In genomic region chr2:238449241-238449640, GRCh38 we compare ENCODE assay signal across 13 cellular contexts. TPM values are rescaled to one million over a fixed set of nuclear protein-coding genes. Genes with fewer than 3 reads are reported as not detected.
DNase-seq lines count a peak whose midpoint lies in the region; ATAC-seq and TF ChIP-seq lines count a peak whose summit lies in the region.
"Had no signal": no experiment of that assay in that cellular context is flagged by ENCODE, and none has a peak within 500 bp of the region (broad histone marks: within the 10 kb centered on the region; RNA-seq: fewer than 3 reads in every experiment).

No MANE protein-coding gene starts in this region.

- H3K4me3 Mint-ChIP-seq in activated CD4-positive, alpha-beta T cell treated with anti-CD3 and anti-CD28 coated beads, Interleukin-2, amount 10 ng/mL, durations not matched to agents 7 days and 5 days = no peak overlapping the region
- H3K4me3 Mint-ChIP-seq in activated CD4-positive, alpha-beta T cell treated with anti-CD3 and anti-CD28 coated beads, Interleukin-2, amount 10 ng/mL, durations not matched to agents 24 days and 14 days = no peak overlapping the region
- H3K4me3 Mint-ChIP-seq in GM23338 = no peak overlapping the region

- TF ChIP-seq POLR2A in sigmoid colon (IDR thresholded peaks at IDR 0.05) = no peak

- H3K4me3 ChIP-seq in sigmoid colon = no peak overlapping the region
- H3K4me3 ChIP-seq in GM23338 = no peak overlapping the region

- CTCF ChIA-PET in activated CD4-positive, alpha-beta T cell treated with anti-CD3 and anti-CD28 coated beads, Interleukin-2, amount 10 ng/mL, durations not matched to agents 7 days and 5 days (lab: Charles Lee) = no interaction called here
- CTCF ChIA-PET in RWPE1 (lab: Yijun Ruan, JAX) = no interaction called here

- H3K79me2 ChIP-seq in GM23338 (replicated peaks; ENCODE audit: insufficient read depth) = no peaks in the 10 kb centered on the region

- H3K36me3 ChIP-seq in sigmoid colon (peaks cover 29 to 70% (median 37%) of the 10 kb centered on the region in 4 donors), GM23338 (ENCODE audit: insufficient read depth) (peaks cover 26% of the 10 kb centered on the region)

- H2AFZ ChIP-seq in GM23338 = no peak overlapping the region

- no peaks in the 10 kb centered on the region for H3K9me3 ChIP-seq in sigmoid colon

- no peak overlapping the region for H3K4me2 ChIP-seq in GM23338

- peak; percentile 4 for DNase-seq in activated CD4-positive, alpha-beta T cell treated with anti-CD3 and anti-CD28 coated beads, Interleukin-2, amount 10 ng/mL, durations not matched to agents 7 days and 5 days
- no peak for DNase-seq in activated CD4-positive, alpha-beta T cell treated with anti-CD3 and anti-CD28 coated beads, Interleukin-2, amount 10 ng/mL, durations not matched to agents 24 days and 14 days
- DNase-seq in RWPE1 (ENCODE audit: low spot score) = no peak
- DNase-seq in iPS-NIHi7 (ENCODE audit: extremely low spot score) = peak; percentile 5
- DNase-seq in sigmoid colon = peak; percentile 60
- DNase-seq in GM23338 (ENCODE audit: low spot score) = no peak
- no peak for DNase-seq in GM20000 (ENCODE audit: low spot score)
- DNase-seq: COR-L47, NCI-H1417 treated with DMSO at 0.1 percent for 48 hours, NCI-H2029 treated with DMSO at 0.1 percent for 48 hours, NCI-H524 had no signal

- no peaks in the 10 kb centered on the region for H3F3A ChIP-seq in GM23338 (replicated peaks; ENCODE audit: low read depth)

- intact Hi-C loops in activated CD4-positive, alpha-beta T cell treated with anti-CD3 and anti-CD28 coated beads, Interleukin-2, amount 10 ng/mL, durations not matched to agents 24 days and 14 days (cut with micrococcal nuclease) = no loop called here
- intact Hi-C loops in sigmoid colon (cut with DNase I) = no loop called here

- POLR2A ChIA-PET in activated CD4-positive, alpha-beta T cell treated with anti-CD3 and anti-CD28 coated beads, Interleukin-2, amount 10 ng/mL, durations not matched to agents 7 days and 5 days (lab: Charles Lee) = no interaction called here
- POLR2A ChIA-PET in RWPE1 (lab: Yijun Ruan, JAX; ENCODE audit: low non-redundant PET) = no interaction called here

- no peak overlapping the region for H3K27ac Mint-ChIP-seq in activated CD4-positive, alpha-beta T cell treated with anti-CD3 and anti-CD28 coated beads, Interleukin-2, amount 10 ng/mL, durations not matched to agents 7 days and 5 days
- H3K27ac Mint-ChIP-seq in activated CD4-positive, alpha-beta T cell treated with anti-CD3 and anti-CD28 coated beads, Interleukin-2, amount 10 ng/mL, durations not matched to agents 24 days and 14 days = no peak overlapping the region
- no peak overlapping the region for H3K27ac Mint-ChIP-seq in GM23338

- H3K27me3 ChIP-seq in sigmoid colon = no peaks in the 10 kb centered on the region
- H3K27me3 ChIP-seq in GM23338 (ENCODE audit: insufficient read depth) = no peaks in the 10 kb centered on the region

- ATAC-seq in GM18520 (IDR thresholded peaks at IDR 0.05; ENCODE audit: unreplicated experiment) (no peak), GM23338 (no peak)

- H3K9me2 ChIP-seq in GM23338 (ENCODE audit: insufficient read depth) = no peaks in the 10 kb centered on the region

- H3K4me1 ChIP-seq in sigmoid colon (peaks cover 0 to 25% (median 4%) of the 10 kb centered on the region in 4 donors), GM23338 (ENCODE audit: insufficient read depth) (no peaks in the 10 kb centered on the region)

- TF ChIP-seq EP300 in sigmoid colon (IDR thresholded peaks at IDR 0.05) = no peak

- TF ChIP-seq CTCF in RWPE1 (conservative IDR thresholded peaks at IDR 0.05; ENCODE audit: low read depth) = no peak
- TF ChIP-seq CTCF in sigmoid colon (IDR thresholded peaks at IDR 0.05) = no peak
- no peak for TF ChIP-seq CTCF in GM23338 (conservative IDR thresholded peaks at IDR 0.05; ENCODE audit: low read depth in 2 of 2)
- TF ChIP-seq CTCF in GM20000 (IDR thresholded peaks at IDR 0.05; ENCODE audit: extremely low read depth, missing control alignments) = no peak

- H3K9me3 Mint-ChIP-seq in activated CD4-positive, alpha-beta T cell treated with anti-CD3 and anti-CD28 coated beads, Interleukin-2, amount 10 ng/mL, durations not matched to agents 7 days and 5 days = peaks cover under 1% of the 10 kb centered on the region
- H3K9me3 Mint-ChIP-seq in activated CD4-positive, alpha-beta T cell treated with anti-CD3 and anti-CD28 coated beads, Interleukin-2, amount 10 ng/mL, durations not matched to agents 24 days and 14 days = no peaks in the 10 kb centered on the region
- peaks cover 3% of the 10 kb centered on the region; the same call in 1 of the 3 replicates for H3K9me3 Mint-ChIP-seq in GM23338

- H4K20me1 ChIP-seq in GM23338 (replicated peaks; ENCODE audit: insufficient read depth) = peaks cover 24% of the 10 kb centered on the region

- 84 to 88% methylated on average over 8 of the region's 8 CpGs for WGBS in sigmoid colon, 2 donors

- H3K27me3 Mint-ChIP-seq in activated CD4-positive, alpha-beta T cell treated with anti-CD3 and anti-CD28 coated beads, Interleukin-2, amount 10 ng/mL, durations not matched to agents 7 days and 5 days = peaks cover under 1% of the 10 kb centered on the region
- H3K27me3 Mint-ChIP-seq in activated CD4-positive, alpha-beta T cell treated with anti-CD3 and anti-CD28 coated beads, Interleukin-2, amount 10 ng/mL, durations not matched to agents 24 days and 14 days = no peaks in the 10 kb centered on the region
- peaks cover 5% of the 10 kb centered on the region for H3K27me3 Mint-ChIP-seq in GM23338 (ENCODE audit: insufficient read depth, low read depth, poor library complexity)

- H3K36me3 Mint-ChIP-seq in activated CD4-positive, alpha-beta T cell treated with anti-CD3 and anti-CD28 coated beads, Interleukin-2, amount 10 ng/mL, durations not matched to agents 7 days and 5 days (ENCODE audit: low read depth) = peaks cover 58% of the 10 kb centered on the region
- peaks cover 54% of the 10 kb centered on the region for H3K36me3 Mint-ChIP-seq in activated CD4-positive, alpha-beta T cell treated with anti-CD3 and anti-CD28 coated beads, Interleukin-2, amount 10 ng/mL, durations not matched to agents 24 days and 14 days (ENCODE audit: low read depth)
- H3K36me3 Mint-ChIP-seq in GM23338 (ENCODE audit: low read depth) = peaks cover 77% of the 10 kb centered on the region

- H3K27ac ChIP-seq in RWPE1 = peak overlapping the region; percentile 51
- peak overlapping the region in 3 of 4 donors; percentile 18 to 77 (median 73) for H3K27ac ChIP-seq in sigmoid colon
- no peak overlapping the region for H3K27ac ChIP-seq in GM23338 (ENCODE audit: low read depth)
- H3K27ac ChIP-seq: C4-2B had no signal

- peaks cover 11% of the 10 kb centered on the region for H3K4me1 Mint-ChIP-seq in activated CD4-positive, alpha-beta T cell treated with anti-CD3 and anti-CD28 coated beads, Interleukin-2, amount 10 ng/mL, durations not matched to agents 7 days and 5 days
- no peaks in the 10 kb centered on the region for H3K4me1 Mint-ChIP-seq in activated CD4-positive, alpha-beta T cell treated with anti-CD3 and anti-CD28 coated beads, Interleukin-2, amount 10 ng/mL, durations not matched to agents 24 days and 14 days
- H3K4me1 Mint-ChIP-seq in GM23338 = no peaks in the 10 kb centered on the region

TF ChIP-seq in GM23338, 12 proteins besides CTCF, POLR2A, EP300 and RAD21:
- TF ChIP-seq NANOG (IDR thresholded peaks at IDR 0.05; ENCODE audit: borderline replicate concordance) (no peak), ZNF114 (CRISPR knock-in tag; IDR thresholded peaks at IDR 0.05) (no peak), CREB1 (CRISPR knock-in tag; IDR thresholded peaks at IDR 0.05; ENCODE audit: low read depth) (no peak), STAT1 (IDR thresholded peaks at IDR 0.05; ENCODE audit: unreplicated experiment) (no peak)

RNA-seq across cellular contexts. Expression of gene ASB1, which starts 22.5 kb away (rescaled TPM):
- 10 to 100 TPM; 26.2 to 28.9 TPM for total RNA-seq in activated CD4-positive, alpha-beta T cell treated with anti-CD3 and anti-CD28 coated beads, Interleukin-2, amount 10 ng/mL, durations not matched to agents 7 days and 5 days
- total RNA-seq in activated CD4-positive, alpha-beta T cell treated with anti-CD3 and anti-CD28 coated beads, Interleukin-2, amount 10 ng/mL, durations not matched to agents 24 days and 14 days = 33.9 and 34.8 TPM in 2 replicates
- total RNA-seq in sigmoid colon = 10 to 100 TPM; 13.6 to 36.0 (median 15.3) TPM
- polyA plus RNA-seq in sigmoid colon (10 to 100 TPM in 1 of 3 donors, 1 to 10 TPM in 2; 3.5 to 20.2 (median 6.0) TPM), GM23338 (2016; fragmentation: Nextera tagmentation; extraction: Ambion mirVana) (21.5 and 23.8 TPM in 2 replicates)
- total RNA-seq in GM23338 (2014; rRNA removed; shearing (Covaris generic)) = 18.9 and 23.9 TPM in 2 replicates

Comparison
In these comparisons a context has a peak if more than half of its experiments do, and no peak if none do; other contexts are left out.
1. DNase-seq: peak in activated CD4-positive, alpha-beta T cell treated with anti-CD3 and anti-CD28 coated beads, Interleukin-2, amount 10 ng/mL, durations not matched to agents 7 days and 5 days (single experiment), iPS-NIHi7 (single experiment) and sigmoid colon (single experiment); none in activated CD4-positive, alpha-beta T cell treated with anti-CD3 and anti-CD28 coated beads, Interleukin-2, amount 10 ng/mL, durations not matched to agents 24 days and 14 days (single experiment), RWPE1 (single experiment), GM23338 (single experiment) and GM20000 (single experiment).